In the genomic region with DNA sequence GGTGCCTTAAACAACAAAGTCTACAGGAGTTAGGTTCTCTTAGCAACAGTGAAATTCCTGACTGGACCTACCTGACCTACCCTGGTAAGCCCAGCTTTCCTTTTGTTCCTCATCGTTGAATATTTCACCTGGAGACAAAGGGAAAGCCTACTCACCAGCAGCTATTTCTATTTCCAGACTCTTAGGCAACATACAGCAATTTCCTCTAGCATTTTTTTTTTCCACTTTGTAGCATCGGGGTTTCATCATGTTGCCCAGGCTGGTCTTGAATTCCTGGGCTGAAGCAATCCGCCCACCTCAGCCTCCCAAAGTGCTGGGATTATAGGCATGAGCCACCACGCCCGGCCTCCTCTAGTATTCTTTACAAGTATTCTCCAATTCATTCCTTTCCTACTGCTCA, we compare ENCODE assay signal across 22 cellular contexts. TPM values are rescaled to one million over a fixed set of nuclear protein-coding genes. Genes with fewer than 3 reads are reported as not detected.
A peak's percentile ranks its signal among the peaks of the same experiment; 100 is the strongest.
DNase-seq lines count a peak whose midpoint lies in the region; ATAC-seq and TF ChIP-seq lines count a peak whose summit lies in the region.
"Had no signal": no experiment of that assay in that cellular context is flagged by ENCODE, and none has a peak within 500 bp of the region (broad histone marks: within the 10 kb centered on the region; RNA-seq: fewer than 3 reads in every experiment).

No MANE protein-coding gene starts in this region.

- peak overlapping the region; percentile 33; the same call in 1 of the 2 replicates for H3K4ac ChIP-seq in IMR-90 (ENCODE audit: low read depth, low read length)

- H2AK5ac ChIP-seq in IMR-90 (ENCODE audit: low read depth, low read length), result no peak overlapping the region

- H3K4me1 ChIP-seq in IMR-90 (ENCODE audit: control insufficient read depth, insufficient read depth, low read length), result peaks cover 2% of the 10 kb centered on the region
- peaks cover 14% of the 10 kb centered on the region for H3K4me1 ChIP-seq in osteoblast (ENCODE audit: insufficient read depth, low read length)
- H3K4me1 ChIP-seq: colonic mucosa, esophagus muscularis mucosa had no signal

- H2BK15ac ChIP-seq in IMR-90 (ENCODE audit: low read depth, low read length), result peak overlapping the region; percentile 74; the same call in 1 of the 3 replicates

- H2BK120ac ChIP-seq in IMR-90 (ENCODE audit: low read depth, low read length), result peak overlapping the region; percentile 80

- in situ Hi-C loops in IMR-90 (cut with MboI; ENCODE audit: low sequenced_read_pairs), result no loop called here

- no peak overlapping the region; the same call in 1 of the 2 replicates for H3K9ac ChIP-seq in IMR-90 (ENCODE audit: low read depth, low read length)

- H2AFZ ChIP-seq in IMR-90 (replicated peaks; ENCODE audit: low read length, poor library complexity) (no peak overlapping the region), osteoblast (ENCODE audit: low read length) (no peak overlapping the region)

- peaks cover 7% of the 10 kb centered on the region; the same call in 1 of the 2 replicates for H3K9me1 ChIP-seq in IMR-90 (ENCODE audit: insufficient read depth, low read length)

- no peak for TF ChIP-seq POLR2A in IMR-90 (IDR thresholded peaks at IDR 0.05; ENCODE audit: low read depth, low read length)

- H3K4me3 ChIP-seq in IMR-90 (ENCODE audit: insufficient read depth, low read depth, low read length) (no peak overlapping the region), osteoblast (ENCODE audit: insufficient read depth, low read length) (no peak overlapping the region)
- H3K4me3 ChIP-seq: colonic mucosa, esophagus muscularis mucosa, GM12878 had no signal

- peak overlapping the region; percentile 78 for H4K91ac ChIP-seq in IMR-90 (ENCODE audit: insufficient read depth, low read depth, low read length)

- peak overlapping the region; percentile 53; the same call in 1 of the 2 replicates for H3K14ac ChIP-seq in IMR-90 (replicated peaks; ENCODE audit: low read depth, low read length)

- no peak for TF ChIP-seq RAD21 in IMR-90 (IDR thresholded peaks at IDR 0.05; ENCODE audit: low read length)

- dilution Hi-C loops in IMR-90 (cut with HindIII; ENCODE audit: low sequenced_read_pairs, unreplicated experiment), result no loop called here

- H3K56ac ChIP-seq in IMR-90 (ENCODE audit: extremely low read depth, insufficient read depth, low read length), result no peak overlapping the region

- POLR2A ChIA-PET in IMR-90 (lab: Charles Lee; ENCODE audit: unreplicated experiment), result no interaction called here

- H4K5ac ChIP-seq in IMR-90 (ENCODE audit: low read depth, low read length), result peak overlapping the region; percentile 91; the same call in 1 of the 2 replicates

- no peaks in the 10 kb centered on the region for H4K20me1 ChIP-seq in IMR-90 (ENCODE audit: insufficient read depth, low read length)
- H4K20me1 ChIP-seq in osteoblast (ENCODE audit: insufficient read depth, low read length), result no peaks in the 10 kb centered on the region

- H3K4me2 ChIP-seq in IMR-90 (ENCODE audit: low read depth, low read length), result peak overlapping the region; percentile 61; the same call in 1 of the 2 replicates
- peak overlapping the region; percentile 49 for H3K4me2 ChIP-seq in osteoblast (ENCODE audit: insufficient read depth, low read length)

- peaks cover 4% of the 10 kb centered on the region; the same call in 1 of the 2 replicates for H3K27me3 ChIP-seq in IMR-90 (ENCODE audit: control insufficient read depth, insufficient read depth, low read length)
- H3K27me3 ChIP-seq in osteoblast (ENCODE audit: insufficient read depth, low read length), result no peaks in the 10 kb centered on the region
- H3K27me3 ChIP-seq: esophagus muscularis mucosa had no signal

- CTCF ChIA-PET in IMR-90 (lab: Yijun Ruan, JAX), result interaction anchor here (0.6 kb wide), 1 partner anchor 196 kb away, joined by 3 read pairs; no protein-coding TSS in a partner anchor

- ATAC-seq in IMR-90 (ENCODE audit: low read depth) (peak; percentile 49; the same call in 1 of the 2 replicates), GM18511 (IDR thresholded peaks at IDR 0.05; ENCODE audit: unreplicated experiment) (no peak), HG02763 (IDR thresholded peaks at IDR 0.05; ENCODE audit: unreplicated experiment) (no peak), GM21390 (IDR thresholded peaks at IDR 0.05; ENCODE audit: unreplicated experiment) (no peak)
- ATAC-seq: activated T-cell treated with anti-CD3 and anti-CD28 coated beads, Interleukin-2, amount 50 U/mL, for 4 hours; GM12878 had no signal

- 54% methylated on average over 2 of the region's 5 CpGs; no CpG with 5 or more reads in 1 of the 2 experiments for WGBS in IMR-90 (ENCODE audit: extremely low coverage in 2 of 2, insufficient read length in 1 of 2), 2 experiments

- no peak overlapping the region for H2AK9ac ChIP-seq in IMR-90 (replicated peaks; ENCODE audit: low read depth, low read length, poor library complexity)

- H3K23ac ChIP-seq in IMR-90 (ENCODE audit: low read depth, low read length), result no peak overlapping the region

- H3K79me2 ChIP-seq in osteoblast (ENCODE audit: insufficient read depth, low read length), result no peaks in the 10 kb centered on the region

- H3K36me3 ChIP-seq in IMR-90 (ENCODE audit: control insufficient read depth, insufficient read depth, low read length) (peaks cover 3% of the 10 kb centered on the region; the same call in 1 of the 2 replicates), osteoblast (ENCODE audit: insufficient read depth, low read length) (no peaks in the 10 kb centered on the region)
- H3K36me3 ChIP-seq: colonic mucosa had no signal

- peak overlapping the region; percentile 65 for H2BK5ac ChIP-seq in IMR-90 (ENCODE audit: low read depth, low read length, poor library complexity, severe bottlenecking)

- DNase-seq in EH (ENCODE audit: low read depth) (peak; percentile 74), IMR-90 (peak; percentile 75), dedifferentiated amniotic fluid mesenchymal stem cell (ENCODE audit: extremely low spot score) (peak; percentile 64), osteoblast (ENCODE audit: insufficient read length, low spot score, missing footprints) (no peak), NCI-H1105 (lab: John Stamatoyannopoulos, UW) (no peak)
- DNase-seq: activated CD4-positive, alpha-beta T cell treated with anti-CD3 and anti-CD28 coated beads, Interleukin-2, amount 10 ng/mL, durations not matched to agents 24 days and 14 days; activated T-cell treated with anti-CD3 and anti-CD28 coated beads, Interleukin-2, amount 50 U/mL, for 4 hours; colonic mucosa; DMS79 treated with DMSO at 0.1 percent for 48 hours; NCI-H1048; occipital lobe; SIG-M5; stimulated activated CD4-positive, alpha-beta T cell treated with anti-CD3 and anti-CD28 coated beads, Interleukin-12 subunit alpha, Interleukin-12 subunit beta, amount 100 ng/mL, for 4 hours; T-helper 9 cell had no signal

- peak overlapping the region; percentile 77; the same call in 1 of the 2 replicates for H2BK20ac ChIP-seq in IMR-90 (ENCODE audit: low read depth, low read length)

- H3K79me1 ChIP-seq in IMR-90 (ENCODE audit: low read depth in 1 of 2, low read length in 2 of 2), result peaks cover 4 to 8% of the 10 kb centered on the region in 2 experiments; a peak in 3 of 4 replicates

- intact Hi-C loops in IMR-90 (cut with micrococcal nuclease), result no loop called here

- no peak overlapping the region for H3K27ac ChIP-seq in IMR-90 (ENCODE audit: insufficient read depth, low read length)
- peak overlapping the region; percentile 54 for H3K27ac ChIP-seq in osteoblast (ENCODE audit: low read depth, low read length)
- H3K27ac ChIP-seq: C4-2B, colonic mucosa, esophagus muscularis mucosa had no signal

- H4K8ac ChIP-seq in IMR-90 (ENCODE audit: low read depth in 2 of 2, low read length in 2 of 2), result peak overlapping the region; percentile 16 to 84; a peak in 3 of 4 replicates

- H3K9me3 ChIP-seq in IMR-90 (ENCODE audit: control insufficient read depth, insufficient read depth, low read length) (no peaks in the 10 kb centered on the region), osteoblast (ENCODE audit: low read depth, low read length) (no peaks in the 10 kb centered on the region)
- H3K9me3 ChIP-seq: colonic mucosa, esophagus muscularis mucosa had no signal

- H3K18ac ChIP-seq in IMR-90 (ENCODE audit: low read depth, low read length), result peak overlapping the region; percentile 84; the same call in 1 of the 2 replicates

- BruUV-seq in IMR-90 (replicated peaks; lab: Mats Ljungman, UMichigan), result no TSS peak

- TF ChIP-seq CTCF in IMR-90 (conservative IDR thresholded peaks at IDR 0.05; ENCODE audit: low read depth, low read length) (no peak), osteoblast (IDR thresholded peaks at IDR 0.05; ENCODE audit: extremely low read depth, low read depth, low read length) (no peak)

TF ChIP-seq in IMR-90, 13 proteins besides CTCF, POLR2A, EP300 and RAD21:
- TF ChIP-seq FOS (IDR thresholded peaks at IDR 0.05; ENCODE audit: low read depth, low read length) (no peak), MAZ (IDR thresholded peaks at IDR 0.05; ENCODE audit: borderline replicate concordance, low read depth, low read length) (no peak), RCOR1 (IDR thresholded peaks at IDR 0.05; ENCODE audit: insufficient replicate concordance, low read length) (no peak), CEBPB (IDR thresholded peaks at IDR 0.05; ENCODE audit: low read depth, low read length) (peak; percentile 82), MXI1 (IDR thresholded peaks at IDR 0.05; ENCODE audit: borderline replicate concordance, low read depth, low read length) (no peak), MAFK (IDR thresholded peaks at IDR 0.05; ENCODE audit: low read depth, low read length) (no peak)
- TF ChIP-seq, protein P1, sequence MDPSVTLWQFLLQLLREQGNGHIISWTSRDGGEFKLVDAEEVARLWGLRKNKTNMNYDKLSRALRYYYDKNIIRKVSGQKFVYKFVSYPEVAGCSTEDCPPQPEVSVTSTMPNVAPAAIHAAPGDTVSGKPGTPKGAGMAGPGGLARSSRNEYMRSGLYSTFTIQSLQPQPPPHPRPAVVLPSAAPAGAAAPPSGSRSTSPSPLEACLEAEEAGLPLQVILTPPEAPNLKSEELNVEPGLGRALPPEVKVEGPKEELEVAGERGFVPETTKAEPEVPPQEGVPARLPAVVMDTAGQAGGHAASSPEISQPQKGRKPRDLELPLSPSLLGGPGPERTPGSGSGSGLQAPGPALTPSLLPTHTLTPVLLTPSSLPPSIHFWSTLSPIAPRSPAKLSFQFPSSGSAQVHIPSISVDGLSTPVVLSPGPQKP (IDR thresholded peaks at IDR 0.05; ENCODE audit: borderline replicate concordance, low read depth, low read length), result no peak
- TF ChIP-seq, protein P2, sequence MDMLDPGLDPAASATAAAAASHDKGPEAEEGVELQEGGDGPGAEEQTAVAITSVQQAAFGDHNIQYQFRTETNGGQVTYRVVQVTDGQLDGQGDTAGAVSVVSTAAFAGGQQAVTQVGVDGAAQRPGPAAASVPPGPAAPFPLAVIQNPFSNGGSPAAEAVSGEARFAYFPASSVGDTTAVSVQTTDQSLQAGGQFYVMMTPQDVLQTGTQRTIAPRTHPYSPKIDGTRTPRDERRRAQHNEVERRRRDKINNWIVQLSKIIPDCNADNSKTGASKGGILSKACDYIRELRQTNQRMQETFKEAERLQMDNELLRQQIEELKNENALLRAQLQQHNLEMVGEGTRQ (IDR thresholded peaks at IDR 0.05; ENCODE audit: low read depth, low read length), result no peak

RNA-seq across cellular contexts. Expression of a gene that starts 6.8 kb away (rescaled TPM):
- not detected in 2 replicates for total RNA-seq in IMR-90 (2012; rRNA removed)
- not detected in 2 replicates for polyA plus RNA-seq in IMR-90 (2012; rRNA removed)
- not detected in 2 replicates for polyA plus RNA-seq in IMR-90 (2012; cell fraction: cytosol; rRNA removed)
- not detected in 2 replicates for polyA plus RNA-seq in IMR-90 (2012; cell fraction: nucleus; rRNA removed; ENCODE audit: low replicate concordance)
- total RNA-seq in osteoblast, result not detected in 2 replicates
- total RNA-seq: activated CD4-positive, alpha-beta T cell treated with anti-CD3 and anti-CD28 coated beads, Interleukin-2, amount 10 ng/mL, durations not matched to agents 24 days and 14 days; activated T-cell treated with anti-CD3 and anti-CD28 coated beads, Interleukin-2, amount 50 U/mL, for 4 hours; colonic mucosa; esophagus muscularis mucosa; GM12878; mesenteric fat pad; occipital lobe; subcutaneous adipose tissue had no signal
- polyA plus RNA-seq: GM12878 had no signal

Comparison
In these comparisons a context has a peak if more than half of its experiments do, and no peak if none do; other contexts are left out.
1. DNase-seq: peak in EH (single experiment), IMR-90 (single experiment) and dedifferentiated amniotic fluid mesenchymal stem cell (single experiment); none in osteoblast (single experiment) and NCI-H1105 (single experiment).